Comparison of ENCODE assay signal across 8 cellular contexts in the genomic region with DNA sequence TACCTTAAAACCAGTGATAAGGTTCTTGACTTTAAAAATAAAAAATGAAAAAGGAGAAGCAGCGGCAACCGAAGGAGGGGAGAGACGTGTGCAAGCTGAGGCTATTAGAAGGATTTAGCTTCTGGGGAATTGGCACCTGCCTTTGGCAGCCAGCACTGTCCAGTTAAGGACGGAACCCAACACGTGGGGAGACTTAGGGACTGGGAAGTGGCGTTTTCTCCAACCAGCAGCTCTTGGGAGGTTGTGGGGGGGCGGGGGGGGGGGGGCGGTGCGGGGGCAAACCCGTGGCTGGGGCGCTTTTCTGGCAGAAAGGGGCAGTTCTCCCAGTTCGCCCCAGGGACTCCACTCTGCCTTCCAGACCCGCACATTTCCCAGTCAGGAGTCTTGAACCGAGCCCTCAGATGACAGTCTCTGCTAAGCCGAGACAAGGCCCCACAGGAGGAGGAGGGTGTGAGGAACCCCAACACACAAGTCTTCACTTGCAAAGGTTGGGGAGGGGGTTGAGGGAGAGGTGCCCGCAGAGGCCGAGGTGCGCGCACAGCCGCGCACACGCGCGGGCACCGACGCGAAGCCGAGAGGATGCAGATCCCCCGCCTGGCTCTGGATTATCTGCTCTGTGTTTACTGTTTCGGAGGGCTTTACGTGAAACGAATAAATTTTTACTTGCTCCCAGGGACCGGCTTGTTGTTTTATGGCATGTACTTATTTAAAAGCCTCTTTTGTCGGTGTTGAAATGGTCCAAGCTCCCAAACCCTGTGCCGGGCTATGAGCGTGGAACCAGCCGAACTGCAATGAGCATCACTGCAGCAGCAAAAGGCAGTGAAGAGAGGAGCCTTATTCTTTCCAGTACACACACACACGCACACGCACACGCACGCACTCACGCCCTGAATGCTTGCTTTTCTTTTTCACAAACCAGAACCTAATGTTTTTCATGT.
A peak's percentile ranks its signal among the peaks of the same experiment; 100 is the strongest.
DNase-seq lines count a peak whose midpoint lies in the region; ATAC-seq, FAIRE-seq and TF ChIP-seq lines count a peak whose summit lies in the region.

No MANE protein-coding gene starts in this region.

- no peak overlapping the region for H4K5ac ChIP-seq in IMR-90 (ENCODE audit: low read depth, low read length)

- no peak overlapping the region for H2BK5ac ChIP-seq in IMR-90 (ENCODE audit: low read depth, low read length, poor library complexity, severe bottlenecking)

- no peak overlapping the region for H3K9ac ChIP-seq in IMR-90 (ENCODE audit: low read depth, low read length)
- H3K9ac ChIP-seq in keratinocyte (ENCODE audit: control insufficient read depth, extremely low read depth, insufficient read depth, low read length): no peak overlapping the region

- H3K9me1 ChIP-seq in IMR-90 (ENCODE audit: insufficient read depth, low read length) (no peaks in the 10 kb centered on the region), keratinocyte (ENCODE audit: control insufficient read depth, extremely low read depth, insufficient read depth, low read length) (no peaks in the 10 kb centered on the region)

- peaks cover 2% of the 10 kb centered on the region; the same call in 1 of the 2 replicates for H3K4me1 ChIP-seq in IMR-90 (ENCODE audit: control insufficient read depth, insufficient read depth, low read length)
- peaks cover 11% of the 10 kb centered on the region for H3K4me1 ChIP-seq in keratinocyte (ENCODE audit: control insufficient read depth, extremely low read depth, insufficient read depth, low read length)
- peaks cover 17 to 36% of the 10 kb centered on the region in 2 donors for H3K4me1 ChIP-seq in thoracic aorta (ENCODE audit: control insufficient read depth in 1 of 2, low read depth in 2 of 2)

- H3K27me3 Mint-ChIP-seq in activated T-helper 2 cell treated with anti-CD3 and anti-CD28 coated beads, Interferon-gamma antibody, Interleukin-2, Interleukin-4, amounts not matched to agents 10 μg/mL and 5 μg/mL and 100 μg/mL, durations not matched to agents 14 hours and 24 hours and 36 hours (ENCODE audit: low read depth): peaks cover 59% of the 10 kb centered on the region

- H3K36me3 Mint-ChIP-seq in activated T-helper 2 cell treated with anti-CD3 and anti-CD28 coated beads, Interferon-gamma antibody, Interleukin-2, Interleukin-4, amounts not matched to agents 10 μg/mL and 5 μg/mL and 100 μg/mL, durations not matched to agents 14 hours and 24 hours and 36 hours (ENCODE audit: low read depth): no peaks in the 10 kb centered on the region

- H2AK9ac ChIP-seq in IMR-90 (replicated peaks; ENCODE audit: low read depth, low read length, poor library complexity): no peak overlapping the region

- no peak for TF ChIP-seq CTCF in IMR-90 (conservative IDR thresholded peaks at IDR 0.05; ENCODE audit: low read depth, low read length)
- no peak for TF ChIP-seq CTCF in keratinocyte (optimal IDR thresholded peaks at IDR 0.05 in 1 of 3, IDR thresholded peaks at IDR 0.05 in 1 of 3, conservative IDR thresholded peaks at IDR 0.05 in 1 of 3; ENCODE audit: extremely low read depth in 1 of 3, insufficient read depth in 2 of 3, low read length in 3 of 3)
- TF ChIP-seq CTCF in thoracic aorta (IDR thresholded peaks at IDR 0.05): no peak

- no peak for TF ChIP-seq RAD21 in IMR-90 (IDR thresholded peaks at IDR 0.05; ENCODE audit: low read length)

- FAIRE-seq in keratinocyte (lab: Jason Lieb, UNC): no peak

- no peak overlapping the region for H4K91ac ChIP-seq in IMR-90 (ENCODE audit: insufficient read depth, low read depth, low read length)

- no peak for TF ChIP-seq POLR2A in IMR-90 (IDR thresholded peaks at IDR 0.05; ENCODE audit: low read depth, low read length)

- no peak overlapping the region for H3K56ac ChIP-seq in IMR-90 (ENCODE audit: extremely low read depth, insufficient read depth, low read length)

- H3K79me1 ChIP-seq in IMR-90 (ENCODE audit: low read depth in 1 of 2, low read length in 2 of 2): no peaks in the 10 kb centered on the region

- H3K4me3 ChIP-seq in IMR-90 (ENCODE audit: insufficient read depth, low read depth, low read length) (no peak overlapping the region), keratinocyte (ENCODE audit: control insufficient read depth in 2 of 3, extremely low read depth in 1 of 3, insufficient read depth in 2 of 3, low read depth in 1 of 3, low read length in 3 of 3) (peak overlapping the region; percentile 37 to 68 (median 67)), thoracic aorta (peak overlapping the region; percentile 69)

- dilution Hi-C loops in IMR-90 (cut with HindIII; ENCODE audit: low sequenced_read_pairs, unreplicated experiment): no loop called here
- dilution Hi-C loops in keratinocyte (cut with MboI; ENCODE audit: extremely low pct_ligation_motif_present, low sequenced_read_pairs): no loop called here

- no peak overlapping the region for H2BK20ac ChIP-seq in IMR-90 (ENCODE audit: low read depth, low read length)

- intact Hi-C loops in IMR-90 (cut with micrococcal nuclease): loop anchor here (1.0 kb wide), 3 partner anchors 1043 to 1693 kb away; no protein-coding TSS in a partner anchor
- intact Hi-C loops in activated T-helper 2 cell treated with anti-CD3 and anti-CD28 coated beads, Interferon-gamma antibody, Interleukin-2, Interleukin-4, amounts not matched to agents 10 μg/mL and 5 μg/mL and 100 μg/mL, durations not matched to agents 14 hours and 24 hours and 36 hours (cut with micrococcal nuclease): loop anchor here (2.0 to 10.0 kb wide), 3 partner anchors 231 to 1693 kb away; no protein-coding TSS in a partner anchor

- H3K27ac Mint-ChIP-seq in activated T-helper 2 cell treated with anti-CD3 and anti-CD28 coated beads, Interferon-gamma antibody, Interleukin-2, Interleukin-4, amounts not matched to agents 10 μg/mL and 5 μg/mL and 100 μg/mL, durations not matched to agents 14 hours and 24 hours and 36 hours: no peak overlapping the region

- H3K4me2 ChIP-seq in IMR-90 (ENCODE audit: low read depth, low read length) (peak overlapping the region; percentile 81; the same call in 1 of the 2 replicates), keratinocyte (ENCODE audit: control insufficient read depth, extremely low read depth, insufficient read depth, low read depth, low read length) (peak overlapping the region; percentile 96)

- POLR2A ChIA-PET in IMR-90 (lab: Charles Lee; ENCODE audit: unreplicated experiment): no interaction called here

- WGBS in IMR-90 (ENCODE audit: extremely low coverage in 2 of 2, insufficient read length in 1 of 2), 2 experiments: 0% methylated on average over 2 of the region's 42 CpGs; no CpG with 5 or more reads in 1 of the 2 experiments

- H2BK15ac ChIP-seq in IMR-90 (ENCODE audit: low read depth, low read length): no peak overlapping the region

- CTCF ChIA-PET in IMR-90 (lab: Yijun Ruan, JAX): interaction anchor here (0.6 to 1.2 kb wide), 5 partner anchors 8 to 1542 kb away, joined by 3 to 4 read pairs (median 3); no protein-coding TSS in a partner anchor

- H3K4me1 Mint-ChIP-seq in activated T-helper 2 cell treated with anti-CD3 and anti-CD28 coated beads, Interferon-gamma antibody, Interleukin-2, Interleukin-4, amounts not matched to agents 10 μg/mL and 5 μg/mL and 100 μg/mL, durations not matched to agents 14 hours and 24 hours and 36 hours (ENCODE audit: low read depth): peaks cover 37% of the 10 kb centered on the region

- H3K18ac ChIP-seq in IMR-90 (ENCODE audit: low read depth, low read length): no peak overlapping the region

- no peaks in the 10 kb centered on the region for H3K79me2 ChIP-seq in keratinocyte (ENCODE audit: control insufficient read depth, insufficient read depth, low read length)

- no peak overlapping the region for H2BK120ac ChIP-seq in IMR-90 (ENCODE audit: low read depth, low read length)

- DNase-seq in DMS79 (lab: John Stamatoyannopoulos, UW) (peak; percentile 71), IMR-90 (no peak), keratinocyte (ENCODE audit: low read depth, low spot score) (no peak), thoracic aorta (ENCODE audit: low spot score) (no peak), dermis blood vessel endothelial cell (no peak)
- no peak for DNase-seq in activated T-helper 2 cell treated with anti-CD3 and anti-CD28 coated beads, Interferon-gamma antibody, Interleukin-2, Interleukin-4, amounts not matched to agents 10 μg/mL and 5 μg/mL and 100 μg/mL, durations not matched to agents 14 hours and 24 hours and 36 hours (ENCODE audit: low spot score)
- DNase-seq in stimulated activated naive CD4-positive, alpha-beta T cell (lab: John Stamatoyannopoulos, UW): no peak

- H2AFZ ChIP-seq in IMR-90 (replicated peaks; ENCODE audit: low read length, poor library complexity): peak overlapping the region; percentile 9
- peak overlapping the region; percentile 84 for H2AFZ ChIP-seq in keratinocyte (ENCODE audit: control insufficient read depth, low read length)

- no peak overlapping the region for H3K4ac ChIP-seq in IMR-90 (ENCODE audit: low read depth, low read length)

- no TSS peak for BruUV-seq in IMR-90 (replicated peaks; lab: Mats Ljungman, UMichigan)

- no peaks in the 10 kb centered on the region for H3K36me3 ChIP-seq in IMR-90 (ENCODE audit: control insufficient read depth, insufficient read depth, low read length)
- no peaks in the 10 kb centered on the region for H3K36me3 ChIP-seq in keratinocyte (ENCODE audit: control insufficient read depth in 2 of 2, extremely low read depth in 1 of 2, insufficient read depth in 2 of 2, low read length in 2 of 2)
- no peaks in the 10 kb centered on the region for H3K36me3 ChIP-seq in thoracic aorta

- H2AK5ac ChIP-seq in IMR-90 (ENCODE audit: low read depth, low read length): no peak overlapping the region

- H4K20me1 ChIP-seq in IMR-90 (ENCODE audit: insufficient read depth, low read length) (no peaks in the 10 kb centered on the region), keratinocyte (ENCODE audit: control insufficient read depth, extremely low read depth, insufficient read depth, low read length) (no peaks in the 10 kb centered on the region)

- H3K4me3 Mint-ChIP-seq in activated T-helper 2 cell treated with anti-CD3 and anti-CD28 coated beads, Interferon-gamma antibody, Interleukin-2, Interleukin-4, amounts not matched to agents 10 μg/mL and 5 μg/mL and 100 μg/mL, durations not matched to agents 14 hours and 24 hours and 36 hours (ENCODE audit: low read depth): peak overlapping the region; percentile 77

- H3K23ac ChIP-seq in IMR-90 (ENCODE audit: low read depth, low read length): no peak overlapping the region

- ATAC-seq in IMR-90 (ENCODE audit: low read depth) (no peak), thoracic aorta (ENCODE audit: insufficient number of reproducible peaks, low FRiP score, low read depth) (no peak), GM21825 (IDR thresholded peaks at IDR 0.05; ENCODE audit: unreplicated experiment) (no peak)

- H3K27ac ChIP-seq in IMR-90 (ENCODE audit: insufficient read depth, low read length): no peak overlapping the region
- no peak overlapping the region for H3K27ac ChIP-seq in keratinocyte (ENCODE audit: control insufficient read depth, insufficient read depth, low read length)
- H3K27ac ChIP-seq in thoracic aorta: no peak overlapping the region

- in situ Hi-C loops in IMR-90 (cut with MboI; ENCODE audit: low sequenced_read_pairs): loop anchor here (25.0 kb wide), 2 partner anchors 1598 to 1948 kb away; no protein-coding TSS in a partner anchor

- no peak overlapping the region for H4K8ac ChIP-seq in IMR-90 (ENCODE audit: low read depth in 2 of 2, low read length in 2 of 2)

- H3K27me3 ChIP-seq in IMR-90 (ENCODE audit: control insufficient read depth, insufficient read depth, low read length) (peaks cover 54% of the 10 kb centered on the region), keratinocyte (ENCODE audit: control insufficient read depth, extremely low read depth, insufficient read depth, low read length) (peaks cover 42% of the 10 kb centered on the region), thoracic aorta (replicated peaks; ENCODE audit: insufficient read depth) (peaks cover 19% of the 10 kb centered on the region)

- H3K9me3 Mint-ChIP-seq in activated T-helper 2 cell treated with anti-CD3 and anti-CD28 coated beads, Interferon-gamma antibody, Interleukin-2, Interleukin-4, amounts not matched to agents 10 μg/mL and 5 μg/mL and 100 μg/mL, durations not matched to agents 14 hours and 24 hours and 36 hours: no peaks in the 10 kb centered on the region

- H3K14ac ChIP-seq in IMR-90 (replicated peaks; ENCODE audit: low read depth, low read length): no peak overlapping the region

- H3K9me3 ChIP-seq in IMR-90 (ENCODE audit: control insufficient read depth, insufficient read depth, low read length) (peaks cover 7% of the 10 kb centered on the region), keratinocyte (ENCODE audit: control insufficient read depth, low read depth, low read length) (no peaks in the 10 kb centered on the region), thoracic aorta (no peaks in the 10 kb centered on the region)
